Comparison of ENCODE assay signal across 2 cellular contexts in the genomic region with DNA sequence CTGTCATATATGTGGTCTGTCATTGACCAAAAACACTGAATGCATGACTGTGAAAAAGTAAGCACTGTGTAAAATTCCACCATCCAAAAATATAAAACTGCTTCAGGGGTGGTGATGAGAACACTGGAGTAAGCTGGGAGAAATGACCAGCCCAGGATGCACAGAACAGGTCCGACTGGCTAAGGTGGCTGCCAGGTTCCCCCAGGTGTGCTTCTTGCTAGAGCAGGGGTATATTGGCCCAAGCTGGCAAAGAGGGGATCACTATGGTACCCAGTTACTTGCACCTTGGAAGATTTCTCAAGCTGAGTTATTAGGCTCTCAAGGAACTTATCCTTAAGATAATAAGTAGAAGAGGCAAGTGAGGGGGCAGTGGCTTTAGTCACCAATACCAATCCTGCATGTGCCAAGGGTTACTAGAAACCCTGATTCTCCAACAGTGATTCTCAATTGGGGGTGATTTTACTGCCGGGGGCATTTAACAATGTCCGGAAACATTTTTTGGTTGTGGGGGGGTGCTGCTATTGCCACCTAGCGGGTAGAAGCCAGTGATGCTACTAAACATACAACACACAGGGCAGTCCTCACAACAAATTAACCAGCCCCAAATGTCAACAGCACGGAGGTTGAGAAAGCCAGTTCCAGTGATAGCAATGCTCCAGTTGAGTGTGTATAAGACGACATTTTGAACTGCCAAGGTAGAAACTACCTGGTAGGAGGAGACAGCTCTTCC.
TF ChIP-seq lines count a peak whose summit lies in the region.

No MANE protein-coding gene starts in this region.

TF ChIP-seq in HEK293, 187 proteins besides CTCF, POLR2A, EP300 and RAD21:
- TF ChIP-seq, protein P1, sequence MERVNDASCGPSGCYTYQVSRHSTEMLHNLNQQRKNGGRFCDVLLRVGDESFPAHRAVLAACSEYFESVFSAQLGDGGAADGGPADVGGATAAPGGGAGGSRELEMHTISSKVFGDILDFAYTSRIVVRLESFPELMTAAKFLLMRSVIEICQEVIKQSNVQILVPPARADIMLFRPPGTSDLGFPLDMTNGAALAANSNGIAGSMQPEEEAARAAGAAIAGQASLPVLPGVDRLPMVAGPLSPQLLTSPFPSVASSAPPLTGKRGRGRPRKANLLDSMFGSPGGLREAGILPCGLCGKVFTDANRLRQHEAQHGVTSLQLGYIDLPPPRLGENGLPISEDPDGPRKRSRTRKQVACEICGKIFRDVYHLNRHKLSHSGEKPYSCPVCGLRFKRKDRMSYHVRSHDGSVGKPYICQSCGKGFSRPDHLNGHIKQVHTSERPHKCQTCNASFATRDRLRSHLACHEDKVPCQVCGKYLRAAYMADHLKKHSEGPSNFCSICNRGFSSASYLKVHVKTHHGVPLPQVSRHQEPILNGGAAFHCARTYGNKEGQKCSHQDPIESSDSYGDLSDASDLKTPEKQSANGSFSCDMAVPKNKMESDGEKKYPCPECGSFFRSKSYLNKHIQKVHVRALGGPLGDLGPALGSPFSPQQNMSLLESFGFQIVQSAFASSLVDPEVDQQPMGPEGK (tag by site-specific recombination; IDR thresholded peaks at IDR 0.05): 0 out of 2 replicates have a peak, but pooled peaks have one; percentile 20
- no peak for TF ChIP-seq ZNF350 (tag by site-specific recombination; IDR thresholded peaks at IDR 0.05)
- TF ChIP-seq ZNF654 (tag by site-specific recombination; IDR thresholded peaks at IDR 0.05; ENCODE audit: low read depth): peak; percentile 20; the same call in 1 of the 2 replicates
- TF ChIP-seq, protein P2, sequence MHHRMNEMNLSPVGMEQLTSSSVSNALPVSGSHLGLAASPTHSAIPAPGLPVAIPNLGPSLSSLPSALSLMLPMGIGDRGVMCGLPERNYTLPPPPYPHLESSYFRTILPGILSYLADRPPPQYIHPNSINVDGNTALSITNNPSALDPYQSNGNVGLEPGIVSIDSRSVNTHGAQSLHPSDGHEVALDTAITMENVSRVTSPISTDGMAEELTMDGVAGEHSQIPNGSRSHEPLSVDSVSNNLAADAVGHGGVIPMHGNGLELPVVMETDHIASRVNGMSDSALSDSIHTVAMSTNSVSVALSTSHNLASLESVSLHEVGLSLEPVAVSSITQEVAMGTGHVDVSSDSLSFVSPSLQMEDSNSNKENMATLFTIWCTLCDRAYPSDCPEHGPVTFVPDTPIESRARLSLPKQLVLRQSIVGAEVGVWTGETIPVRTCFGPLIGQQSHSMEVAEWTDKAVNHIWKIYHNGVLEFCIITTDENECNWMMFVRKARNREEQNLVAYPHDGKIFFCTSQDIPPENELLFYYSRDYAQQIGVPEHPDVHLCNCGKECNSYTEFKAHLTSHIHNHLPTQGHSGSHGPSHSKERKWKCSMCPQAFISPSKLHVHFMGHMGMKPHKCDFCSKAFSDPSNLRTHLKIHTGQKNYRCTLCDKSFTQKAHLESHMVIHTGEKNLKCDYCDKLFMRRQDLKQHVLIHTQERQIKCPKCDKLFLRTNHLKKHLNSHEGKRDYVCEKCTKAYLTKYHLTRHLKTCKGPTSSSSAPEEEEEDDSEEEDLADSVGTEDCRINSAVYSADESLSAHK (tag by site-specific recombination; IDR thresholded peaks at IDR 0.05): peak; percentile 97

TF ChIP-seq in HepG2, 621 proteins besides CTCF, POLR2A, EP300 and RAD21:
- TF ChIP-seq GATAD1 (CRISPR knock-in tag; IDR thresholded peaks at IDR 0.05) (no peak), ZNF543 (CRISPR knock-in tag; IDR thresholded peaks at IDR 0.05) (no peak), ATM (IDR thresholded peaks at IDR 0.05; ENCODE audit: borderline replicate concordance) (no peak), PPARG (CRISPR knock-in tag; conservative IDR thresholded peaks at IDR 0.05) (no peak), ZFP36 (IDR thresholded peaks at IDR 0.05; ENCODE audit: borderline replicate concordance, low read depth, low read length, partially characterized antibody) (no peak), FOXA3 (CRISPR knock-in tag; IDR thresholded peaks at IDR 0.05) (0 out of 2 replicates have a peak, but pooled peaks have one; percentile 7), ADNP (CRISPR knock-in tag; IDR thresholded peaks at IDR 0.05) (no peak), ZNF296 (CRISPR knock-in tag; conservative IDR thresholded peaks at IDR 0.05) (no peak), ZNF629 (CRISPR knock-in tag; conservative IDR thresholded peaks at IDR 0.05) (no peak)
- TF ChIP-seq, protein P3, sequence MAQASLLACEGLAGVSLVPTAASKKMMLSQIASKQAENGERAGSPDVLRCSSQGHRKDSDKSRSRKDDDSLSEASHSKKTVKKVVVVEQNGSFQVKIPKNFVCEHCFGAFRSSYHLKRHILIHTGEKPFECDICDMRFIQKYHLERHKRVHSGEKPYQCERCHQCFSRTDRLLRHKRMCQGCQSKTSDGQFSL (CRISPR knock-in tag; IDR thresholded peaks at IDR 0.05): peak; percentile 89
